In genomic region chr11:57567512-57568329, GRCh38 we compare ENCODE assay signal across 7 cellular contexts. TPM values are rescaled to one million over a fixed set of nuclear protein-coding genes. Genes with fewer than 3 reads are reported as not detected.
DNase-seq lines count a peak whose midpoint lies in the region; ATAC-seq and TF ChIP-seq lines count a peak whose summit lies in the region.

Gene UBE2L6 (minus strand): TSS chr11:57567672. CDS start chr11:57567611, 61 bp downstream.

- H3K27me3 Mint-ChIP-seq in chondrocyte (ENCODE audit: low read depth), result no peaks in the 10 kb centered on the region

- H3K4me3 Mint-ChIP-seq in chondrocyte (ENCODE audit: unreplicated experiment), result peak within 1 kb of the TSS; percentile 91

- peak within 1 kb of the TSS; percentile 61 for H3K27ac Mint-ChIP-seq in chondrocyte (ENCODE audit: unreplicated experiment)

- peak; percentile 98 for TF ChIP-seq CTCF in chondrocyte (IDR thresholded peaks at IDR 0.05)

- no peaks in the 10 kb centered on the region for H3K27me3 ChIP-seq in layer of hippocampus (ENCODE audit: control insufficient read depth, insufficient read depth, low read length)

- DNase-seq in NCI-H1105 treated with DMSO at 0.1 percent for 48 hours (lab: John Stamatoyannopoulos, UW), result peak; percentile 76
- DNase-seq in activated CD4-positive, alpha-beta T cell treated with anti-CD3 and anti-CD28 coated beads for 24 hours (ENCODE audit: low read depth in 2 of 2), result peak; percentile 49 to 57
- no peak for DNase-seq in chondrocyte (ENCODE audit: low spot score)
- DNase-seq in stimulated activated CD4-positive, alpha-beta T cell treated with anti-CD3 and anti-CD28 coated beads, Interleukin-1b, Interleukin-23, amount 100 ng/mL, for 4 hours (ENCODE audit: low read depth in 2 of 2), result peak; percentile 58 to 69

- no peaks in the 10 kb centered on the region for H3K9me3 Mint-ChIP-seq in chondrocyte (ENCODE audit: low read depth)

- peaks cover 32% of the 10 kb centered on the region for H3K4me1 Mint-ChIP-seq in chondrocyte (ENCODE audit: low read depth)

- peak; percentile 68 for ATAC-seq in GM18502 (IDR thresholded peaks at IDR 0.05; ENCODE audit: poor library complexity, unreplicated experiment)
- peak; percentile 63 for ATAC-seq in HG02588 (IDR thresholded peaks at IDR 0.05; ENCODE audit: unreplicated experiment)

- H3K27ac ChIP-seq in layer of hippocampus (ENCODE audit: low read depth, low read length), result peak within 1 kb of the TSS; percentile 77

- no peaks in the 10 kb centered on the region for H3K36me3 Mint-ChIP-seq in chondrocyte (ENCODE audit: low read depth)

RNA-seq across cellular contexts. Expression of gene UBE2L6, which starts in this region (rescaled TPM):
- 8.8 to 24.9 TPM (median 9.9 TPM) in 3 replicates for total RNA-seq in chondrocyte
